ENCODE assay signal across 8 cellular contexts in genomic region chr3:11060500-11061251, GRCh38.
DNase-seq lines count a peak whose midpoint lies in the region; ATAC-seq, FAIRE-seq and TF ChIP-seq lines count a peak whose summit lies in the region.

No MANE protein-coding gene starts in this region.

- peaks cover 7% of the 10 kb centered on the region for H3K27me3 Mint-ChIP-seq in activated CD4-positive, alpha-beta memory T cell treated with anti-CD3 and anti-CD28 coated beads, Interleukin-2, amount 10 ng/mL, durations not matched to agents 7 days and 5 days

- CTCF ChIA-PET in AG04449 (lab: Yijun Ruan, JAX), result interaction anchor here (0.6 to 8.8 kb wide), 122 partner anchors 8 to 775 kb away, joined by 3 to 290 read pairs (median 4); partner anchors contain the start of genes ATG7 and HRH1
- CTCF ChIA-PET in activated CD4-positive, alpha-beta memory T cell treated with anti-CD3 and anti-CD28 coated beads, Interleukin-2, amount 10 ng/mL, durations not matched to agents 7 days and 5 days (lab: Charles Lee), result interaction anchor here (0.7 to 2.1 kb wide), 27 partner anchors 8 to 590 kb away, joined by 3 to 28 read pairs (median 4); no protein-coding TSS in a partner anchor

- ATAC-seq in stimulated activated effector memory CD8-positive, alpha-beta T cell treated with anti-CD3 and anti-CD28 coated beads, Interleukin-12 subunit alpha, Interleukin-12 subunit beta, amount 100 ng/mL, for 72 hours, result peak; percentile 62
- no peak for ATAC-seq in GM21390 (IDR thresholded peaks at IDR 0.05; ENCODE audit: unreplicated experiment)

- no peak overlapping the region for H3K4me3 Mint-ChIP-seq in activated CD4-positive, alpha-beta memory T cell treated with anti-CD3 and anti-CD28 coated beads, Interleukin-2, amount 10 ng/mL, durations not matched to agents 7 days and 5 days
- H3K4me3 Mint-ChIP-seq in stimulated activated effector memory CD8-positive, alpha-beta T cell treated with anti-CD3 and anti-CD28 coated beads, Interleukin-12 subunit alpha, Interleukin-12 subunit beta, amount 100 ng/mL, for 72 hours, result no peak overlapping the region

- peaks cover 17% of the 10 kb centered on the region for H3K9me3 Mint-ChIP-seq in activated CD4-positive, alpha-beta memory T cell treated with anti-CD3 and anti-CD28 coated beads, Interleukin-2, amount 10 ng/mL, durations not matched to agents 7 days and 5 days
- peaks cover 2% of the 10 kb centered on the region for H3K9me3 Mint-ChIP-seq in stimulated activated effector memory CD8-positive, alpha-beta T cell treated with anti-CD3 and anti-CD28 coated beads, Interleukin-12 subunit alpha, Interleukin-12 subunit beta, amount 100 ng/mL, for 72 hours

- peak; percentile 91 for TF ChIP-seq CTCF in AG04449 (IDR thresholded peaks at IDR 0.05; ENCODE audit: insufficient read depth, low read length, missing control alignments)

- TF ChIP-seq POLR2A in GM12892 (IDR thresholded peaks at IDR 0.05; ENCODE audit: low read depth, low read length) (no peak), erythroblast (IDR thresholded peaks at IDR 0.05; ENCODE audit: low read length) (no peak)

- H3K4me1 Mint-ChIP-seq in activated CD4-positive, alpha-beta memory T cell treated with anti-CD3 and anti-CD28 coated beads, Interleukin-2, amount 10 ng/mL, durations not matched to agents 7 days and 5 days, result peaks cover 3% of the 10 kb centered on the region
- H3K4me1 Mint-ChIP-seq in stimulated activated effector memory CD8-positive, alpha-beta T cell treated with anti-CD3 and anti-CD28 coated beads, Interleukin-12 subunit alpha, Interleukin-12 subunit beta, amount 100 ng/mL, for 72 hours, result peaks cover 5% of the 10 kb centered on the region

- POLR2A ChIA-PET in AG04449 (lab: Yijun Ruan, JAX), result interaction anchor here (0.6 kb wide), 2 partner anchors 27 to 115 kb away, joined by 3 to 4 read pairs; no protein-coding TSS in a partner anchor
- POLR2A ChIA-PET in activated CD4-positive, alpha-beta memory T cell treated with anti-CD3 and anti-CD28 coated beads, Interleukin-2, amount 10 ng/mL, durations not matched to agents 7 days and 5 days (lab: Charles Lee), result no interaction called here

- DNase-seq in AG04449 (ENCODE audit: low read depth, low spot score) (no peak), GM12892 (ENCODE audit: insufficient read length) (peak; percentile 47), NCI-H345 treated with DMSO at 0.1 percent for 48 hours (lab: John Stamatoyannopoulos, UW; ENCODE audit: unreplicated experiment) (peak; percentile 9), erythroblast (lab: John Stamatoyannopoulos, UW) (peak; percentile 24 to 54), middle frontal gyrus (ENCODE audit: extremely low spot score, low spot score) (peak; percentile 22)
- DNase-seq in activated CD4-positive, alpha-beta memory T cell treated with anti-CD3 and anti-CD28 coated beads, Interleukin-2, amount 10 ng/mL, durations not matched to agents 7 days and 5 days, result peak; percentile 46
- DNase-seq in stimulated activated effector memory CD8-positive, alpha-beta T cell treated with anti-CD3 and anti-CD28 coated beads, Interleukin-12 subunit alpha, Interleukin-12 subunit beta, amount 100 ng/mL, for 72 hours (ENCODE audit: low spot score in 2 of 2), result peak; percentile 30 to 63

- FAIRE-seq in GM12892 (lab: Jason Lieb, UNC), result no peak

- no peak overlapping the region for H3K27ac Mint-ChIP-seq in activated CD4-positive, alpha-beta memory T cell treated with anti-CD3 and anti-CD28 coated beads, Interleukin-2, amount 10 ng/mL, durations not matched to agents 7 days and 5 days
- H3K27ac Mint-ChIP-seq in stimulated activated effector memory CD8-positive, alpha-beta T cell treated with anti-CD3 and anti-CD28 coated beads, Interleukin-12 subunit alpha, Interleukin-12 subunit beta, amount 100 ng/mL, for 72 hours, result no peak overlapping the region

- H3K36me3 Mint-ChIP-seq in activated CD4-positive, alpha-beta memory T cell treated with anti-CD3 and anti-CD28 coated beads, Interleukin-2, amount 10 ng/mL, durations not matched to agents 7 days and 5 days (ENCODE audit: low read depth), result no peaks in the 10 kb centered on the region
- H3K36me3 Mint-ChIP-seq in stimulated activated effector memory CD8-positive, alpha-beta T cell treated with anti-CD3 and anti-CD28 coated beads, Interleukin-12 subunit alpha, Interleukin-12 subunit beta, amount 100 ng/mL, for 72 hours, result no peaks in the 10 kb centered on the region

- peak overlapping the region; percentile 27; the same call in 1 of the 2 replicates for H3K4me3 ChIP-seq in AG04449 (ENCODE audit: low read depth, low read length)
